Comparison of ENCODE assay signal across 10 cellular contexts in the genomic region with DNA sequence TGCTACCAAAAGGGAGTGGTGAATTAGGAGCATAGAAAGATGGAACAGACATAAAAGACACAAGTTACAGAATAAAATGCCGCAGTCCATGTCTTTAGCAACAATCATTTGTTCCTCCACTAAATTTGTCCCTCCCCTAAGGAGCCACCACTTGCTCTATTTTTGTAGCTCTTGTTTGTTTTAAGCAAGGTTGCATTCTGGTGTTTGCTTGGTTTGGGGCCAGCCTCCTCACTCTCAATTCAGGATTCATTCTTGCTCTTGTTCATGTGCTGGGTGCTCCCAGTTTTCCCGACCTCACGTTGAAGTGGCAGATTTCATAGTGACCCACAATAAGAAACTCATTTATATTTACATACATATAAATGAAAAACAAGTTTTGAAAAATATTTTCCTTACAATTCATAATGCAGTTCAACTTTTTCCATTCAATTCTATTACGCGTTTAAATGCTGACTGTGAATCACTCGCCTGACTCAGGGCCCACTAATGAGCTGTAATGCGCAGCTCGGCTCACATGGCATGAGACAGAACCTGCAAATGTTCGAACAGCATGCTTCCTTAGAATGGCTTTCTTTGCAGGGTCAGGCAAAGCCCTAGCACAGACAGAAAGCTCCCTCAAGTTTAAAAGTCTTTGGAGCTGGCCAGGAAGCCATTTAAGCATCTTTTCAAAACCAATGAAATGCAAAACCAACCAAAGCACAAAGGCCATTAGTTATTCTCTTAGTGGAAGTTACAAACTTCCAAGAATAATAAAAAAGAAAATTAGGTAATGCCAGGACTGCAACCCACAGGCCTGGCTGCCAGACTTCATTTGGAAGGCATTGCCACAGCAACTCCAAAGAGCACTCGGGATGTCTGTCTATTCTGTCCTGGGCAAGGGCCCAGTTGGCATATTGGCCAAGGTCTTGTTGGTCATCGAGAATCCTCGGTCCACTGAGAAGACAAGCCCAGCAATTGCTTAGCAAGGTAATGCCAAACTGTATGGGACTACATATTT. TPM values are rescaled to one million over a fixed set of nuclear protein-coding genes. Genes with fewer than 3 reads are reported as not detected.
DNase-seq lines count a peak whose midpoint lies in the region; ATAC-seq lines count a peak whose summit lies in the region.
"Had no signal": no experiment of that assay in that cellular context is flagged by ENCODE, and none has a peak within 500 bp of the region (broad histone marks: within the 10 kb centered on the region; RNA-seq: fewer than 3 reads in every experiment).

No MANE protein-coding gene starts in this region.

- ATAC-seq in right cardiac atrium, result peak; percentile 39 to 73
- ATAC-seq in GM21576 (IDR thresholded peaks at IDR 0.05; ENCODE audit: unreplicated experiment), result no peak

- no peak overlapping the region for H3K4me3 ChIP-seq in right cardiac atrium (ENCODE audit: low read length)
- H3K4me3 ChIP-seq: colonic mucosa had no signal

- WGBS in right cardiac atrium, result 64% methylated on average over 12 of the region's 12 CpGs

- no peaks in the 10 kb centered on the region for H3K27me3 ChIP-seq in right cardiac atrium (ENCODE audit: control insufficient read depth, insufficient read depth)
- H3K27me3 ChIP-seq: colonic mucosa had no signal

- intact Hi-C loops in right cardiac atrium (cut with DNase I), result no loop called here

- DNase-seq in HPDE6-E6E7 (ENCODE audit: extremely low spot score), result peak; percentile 71
- DNase-seq in anterior cingulate cortex (lab: John Stamatoyannopoulos, UW), result peak in 49 of 58 donors; percentile 27 to 89 (median 64)
- peak in 2 of 3 donors; percentile 46 to 64 for DNase-seq in right cardiac atrium
- peak; percentile 95 for DNase-seq in stromal cell of bone marrow (ENCODE audit: low read depth)
- no peak for DNase-seq in activated T-cell treated with anti-CD3 and anti-CD28 coated beads, Interleukin-2, amount 50 U/mL, for 48 hours
- DNase-seq in activated T-cell treated with anti-CD3 and anti-CD28 coated beads, Interleukin-2, amount 50 U/mL, for 1 hour, result no peak
- DNase-seq in NCI-H1105 (lab: John Stamatoyannopoulos, UW), result no peak
- DNase-seq: colonic mucosa had no signal

- no peaks in the 10 kb centered on the region for H3K4me1 ChIP-seq in right cardiac atrium (ENCODE audit: control insufficient read depth, insufficient read depth, low read length)
- H3K4me1 ChIP-seq: colonic mucosa had no signal

- H3K27ac ChIP-seq in right cardiac atrium (ENCODE audit: low read length), result peak overlapping the region; percentile 81
- H3K27ac ChIP-seq: colonic mucosa, parathyroid adenoma had no signal

- H3K9me3 ChIP-seq in right cardiac atrium (ENCODE audit: control insufficient read depth, low read length), result peaks cover 2% of the 10 kb centered on the region
- H3K9me3 ChIP-seq: colonic mucosa had no signal

RNA-seq across cellular contexts. Expression of a gene that starts 41.7 kb away (rescaled TPM):
- total RNA-seq in right cardiac atrium, result 100 to 1,000 TPM; 123 to 209 (median 152) TPM
- 114 TPM for polyA plus RNA-seq in right cardiac atrium

Comparison
In these comparisons a context has a peak if more than half of its experiments do, and no peak if none do; other contexts are left out.
1. DNase-seq: peak in HPDE6-E6E7 (single experiment), anterior cingulate cortex (49 of 58), right cardiac atrium (2 of 3) and stromal cell of bone marrow (single experiment); none in activated T-cell treated with anti-CD3 and anti-CD28 coated beads, Interleukin-2, amount 50 U/mL, for 48 hours (0 of 2), activated T-cell treated with anti-CD3 and anti-CD28 coated beads, Interleukin-2, amount 50 U/mL, for 1 hour (single experiment) and NCI-H1105 (single experiment).